ENCODE assay signal across 17 cellular contexts in the genomic region with DNA sequence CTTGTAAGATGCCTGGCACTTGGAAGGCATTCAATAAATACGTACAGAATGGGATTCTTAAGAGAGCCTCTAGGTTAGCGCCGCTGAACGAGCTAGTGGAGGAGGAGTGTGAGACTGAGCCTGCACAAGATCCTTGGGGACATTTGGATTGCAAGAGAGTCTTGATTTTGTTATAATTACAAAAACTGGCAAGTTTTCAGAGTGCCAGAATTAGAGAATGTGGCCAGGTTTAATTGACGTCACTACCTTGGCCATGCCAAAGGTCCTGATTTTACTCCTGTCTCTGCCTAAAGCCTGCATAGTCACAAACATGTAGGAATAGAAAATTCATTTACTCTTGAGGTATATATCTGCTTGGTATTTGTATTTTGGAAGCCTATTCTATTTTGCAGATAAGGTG. TPM values are rescaled to one million over a fixed set of nuclear protein-coding genes. Genes with fewer than 3 reads are reported as not detected.
DNase-seq lines count a peak whose midpoint lies in the region; ATAC-seq and TF ChIP-seq lines count a peak whose summit lies in the region.
"Had no signal": no experiment of that assay in that cellular context is flagged by ENCODE, and none has a peak within 500 bp of the region (broad histone marks: within the 10 kb centered on the region; RNA-seq: fewer than 3 reads in every experiment).

No MANE protein-coding gene starts in this region.

- DNase-seq in G401 (ENCODE audit: low spot score) (peak; percentile 72), cerebellar cortex (ENCODE audit: low spot score) (peak; percentile 70), left lobe of liver (ENCODE audit: low spot score) (peak; percentile 53), hypothalamus (lab: John Stamatoyannopoulos, UW) (no peak), sciatic nerve (ENCODE audit: low spot score) (no peak)
- DNase-seq: Caco-2; CD4-positive, CD25-positive, alpha-beta regulatory T cell; CD8-positive, alpha-beta T cell; DMS153; DND-41; GDM1; H9 had no signal

- in situ Hi-C loops in G401 (cut with HindIII; ENCODE audit: low sequenced_read_pairs) = no loop called here

- intact Hi-C loops in sciatic nerve (cut with DNase I) = no loop called here

- ATAC-seq in left lobe of liver (peak; percentile 77), SK-N-SH treated with all-trans-retinoic acid at 6 μM for 48 hours (no peak), sciatic nerve (no peak)
- ATAC-seq: CD8-positive, alpha-beta T cell; GM12878; GM23338; HCT116 had no signal

TF ChIP-seq in SK-N-SH treated with all-trans-retinoic acid at 6 μM for 48 hours, 23 proteins besides CTCF, POLR2A, EP300 and RAD21:
- TF ChIP-seq ISL1 (CRISPR knock-in tag; IDR thresholded peaks at IDR 0.05) = no peak
- TF ChIP-seq, protein P1, sequence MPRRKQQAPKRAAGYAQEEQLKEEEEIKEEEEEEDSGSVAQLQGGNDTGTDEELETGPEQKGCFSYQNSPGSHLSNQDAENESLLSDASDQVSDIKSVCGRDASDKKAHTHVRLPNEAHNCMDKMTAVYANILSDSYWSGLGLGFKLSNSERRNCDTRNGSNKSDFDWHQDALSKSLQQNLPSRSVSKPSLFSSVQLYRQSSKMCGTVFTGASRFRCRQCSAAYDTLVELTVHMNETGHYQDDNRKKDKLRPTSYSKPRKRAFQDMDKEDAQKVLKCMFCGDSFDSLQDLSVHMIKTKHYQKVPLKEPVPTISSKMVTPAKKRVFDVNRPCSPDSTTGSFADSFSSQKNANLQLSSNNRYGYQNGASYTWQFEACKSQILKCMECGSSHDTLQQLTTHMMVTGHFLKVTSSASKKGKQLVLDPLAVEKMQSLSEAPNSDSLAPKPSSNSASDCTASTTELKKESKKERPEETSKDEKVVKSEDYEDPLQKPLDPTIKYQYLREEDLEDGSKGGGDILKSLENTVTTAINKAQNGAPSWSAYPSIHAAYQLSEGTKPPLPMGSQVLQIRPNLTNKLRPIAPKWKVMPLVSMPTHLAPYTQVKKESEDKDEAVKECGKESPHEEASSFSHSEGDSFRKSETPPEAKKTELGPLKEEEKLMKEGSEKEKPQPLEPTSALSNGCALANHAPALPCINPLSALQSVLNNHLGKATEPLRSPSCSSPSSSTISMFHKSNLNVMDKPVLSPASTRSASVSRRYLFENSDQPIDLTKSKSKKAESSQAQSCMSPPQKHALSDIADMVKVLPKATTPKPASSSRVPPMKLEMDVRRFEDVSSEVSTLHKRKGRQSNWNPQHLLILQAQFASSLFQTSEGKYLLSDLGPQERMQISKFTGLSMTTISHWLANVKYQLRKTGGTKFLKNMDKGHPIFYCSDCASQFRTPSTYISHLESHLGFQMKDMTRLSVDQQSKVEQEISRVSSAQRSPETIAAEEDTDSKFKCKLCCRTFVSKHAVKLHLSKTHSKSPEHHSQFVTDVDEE (CRISPR knock-in tag; IDR thresholded peaks at IDR 0.05) = no peak
- TF ChIP-seq ZNF8 (CRISPR knock-in tag; IDR thresholded peaks at IDR 0.05) = no peak
- TF ChIP-seq PPARA (CRISPR knock-in tag; IDR thresholded peaks at IDR 0.05; ENCODE audit: borderline replicate concordance) = no peak

RNA-seq across cellular contexts. Expression of a gene that starts 30.1 kb away (rescaled TPM):
- 0.43 and 3.4 TPM in 2 replicates for total RNA-seq in G401 (2014; rRNA removed; shearing (Covaris generic))
- total RNA-seq in left lobe of liver = 1.7 TPM
- total RNA-seq in sciatic nerve = 0.49 TPM
- total RNA-seq: B cell; CD4-positive, CD25-positive, alpha-beta regulatory T cell had no signal

Comparison
In these comparisons a context has a peak if more than half of its experiments do, and no peak if none do; other contexts are left out.
1. DNase-seq: peak in G401 (single experiment), cerebellar cortex (single experiment) and left lobe of liver (single experiment); none in hypothalamus (0 of 51) and sciatic nerve (single experiment).